Comparison of ENCODE assay signal across 31 cellular contexts in genomic region chr1:212745303-212745702, GRCh38. TPM values are rescaled to one million over a fixed set of nuclear protein-coding genes. Genes with fewer than 3 reads are reported as not detected.
"Had no signal": no experiment of that assay in that cellular context is flagged by ENCODE, and none has a peak within 500 bp of the region (broad histone marks: within the 10 kb centered on the region; RNA-seq: fewer than 3 reads in every experiment).

No MANE protein-coding gene starts in this region.

- ATAC-seq: activated CD8-positive, alpha-beta T cell treated with anti-CD3 and anti-CD28 coated beads for 36 hours; activated naive CD8-positive, alpha-beta T cell treated with anti-CD3 and anti-CD28 coated beads, Interleukin-2, amount 50 U/mL, for 24 hours; activated T-cell treated with anti-CD3 and anti-CD28 coated beads, Interleukin-2, amount 50 U/mL, for 4 hours; body of pancreas; esophagus mucosa; T-helper 17 cell had no signal

- H3K27ac ChIP-seq: adrenal gland, body of pancreas, colonic mucosa, WERI-Rb-1 had no signal

- H3K4me1 ChIP-seq: colonic mucosa had no signal

- H3K27me3 ChIP-seq: adrenal gland, body of pancreas, colonic mucosa had no signal

- DNase-seq: activated CD4-positive, alpha-beta T cell treated with anti-CD3 and anti-CD28 coated beads for 4 hours; activated CD4-positive, alpha-beta T cell treated with anti-CD3 and anti-CD28 coated beads, Interleukin-2, amount 50 U/mL, for 1 hour; activated CD4-positive, alpha-beta T cell treated with anti-CD3 and anti-CD28 coated beads, Interleukin-2, amount 50 U/mL, for 48 hours; activated CD4-positive, CD25-positive, alpha-beta regulatory T cell; activated CD4-positive, CD25-positive, alpha-beta regulatory T cell treated with anti-CD3 and anti-CD28 coated beads, Interleukin-2, amount 50 U/mL, for 72 hours; activated CD8-positive, alpha-beta memory T cell treated with anti-CD3 and anti-CD28 coated beads for 24 hours; activated CD8-positive, alpha-beta T cell treated with anti-CD3 and anti-CD28 coated beads for 36 hours; activated gamma-delta T cell; activated naive CD4-positive, alpha-beta T cell; activated naive CD4-positive, alpha-beta T cell treated with anti-CD3 and anti-CD28 coated beads, Interleukin-2, amount 50 U/mL, for 16 hours; activated naive CD8-positive, alpha-beta T cell treated with anti-CD3 and anti-CD28 coated beads for 36 hours; activated naive CD8-positive, alpha-beta T cell treated with anti-CD3 and anti-CD28 coated beads, Interleukin-2, amount 50 U/mL, for 24 hours; activated T-cell treated with anti-CD3 and anti-CD28 coated beads, Interleukin-2, amount 50 U/mL, for 4 hours; adrenal gland; amygdala; aorta; body of pancreas; caudate nucleus; cerebellar nuclear complex; colonic mucosa; effector CD8-positive, alpha-beta T cell; foreskin fibroblast; head of caudate nucleus; T-helper 1 cell; T-helper 17 cell; T1000; WERI-Rb-1 had no signal

- H3K36me3 ChIP-seq: adrenal gland, colonic mucosa had no signal

- H3K4me3 Mint-ChIP-seq: activated CD8-positive, alpha-beta T cell treated with anti-CD3 and anti-CD28 coated beads for 36 hours; activated naive CD8-positive, alpha-beta T cell treated with anti-CD3 and anti-CD28 coated beads for 36 hours; activated naive CD8-positive, alpha-beta T cell treated with anti-CD3 and anti-CD28 coated beads, Interleukin-2, amount 50 U/mL, for 24 hours; activated T-cell treated with anti-CD3 and anti-CD28 coated beads, Interleukin-2, amount 50 U/mL, for 4 hours; activated T-helper 1 cell treated with anti-CD3 and anti-CD28 coated beads, Interleukin-12 subunit alpha, Interleukin-12 subunit beta, Interleukin-2, Interleukin-4 antibody, amounts not matched to agents 30 ng/mL and 10 ng/mL and 1 ng/mL, durations not matched to agents 14 hours and 24 hours and 36 hours; T-helper 17 cell; T-helper 2 cell treated with Interferon-gamma antibody and Interleukin-4, amounts not matched to agents 5 μg/mL and 100 μg/mL, for 36 hours had no signal

- H3K9me3 ChIP-seq: adrenal gland, colonic mucosa had no signal

- H3K4me3 ChIP-seq: adrenal gland, body of pancreas, colonic mucosa had no signal

- H3K27ac Mint-ChIP-seq: activated CD8-positive, alpha-beta T cell treated with anti-CD3 and anti-CD28 coated beads for 36 hours; activated naive CD8-positive, alpha-beta T cell treated with anti-CD3 and anti-CD28 coated beads for 36 hours; activated naive CD8-positive, alpha-beta T cell treated with anti-CD3 and anti-CD28 coated beads, Interleukin-2, amount 50 U/mL, for 24 hours; activated T-helper 1 cell treated with anti-CD3 and anti-CD28 coated beads, Interleukin-12 subunit alpha, Interleukin-12 subunit beta, Interleukin-2, Interleukin-4 antibody, amounts not matched to agents 30 ng/mL and 10 ng/mL and 1 ng/mL, durations not matched to agents 14 hours and 24 hours and 36 hours; T-helper 17 cell; T-helper 2 cell treated with Interferon-gamma antibody and Interleukin-4, amounts not matched to agents 5 μg/mL and 100 μg/mL, for 36 hours had no signal

- H3K27me3 Mint-ChIP-seq: activated CD8-positive, alpha-beta T cell treated with anti-CD3 and anti-CD28 coated beads for 36 hours; activated naive CD8-positive, alpha-beta T cell treated with anti-CD3 and anti-CD28 coated beads for 36 hours; activated naive CD8-positive, alpha-beta T cell treated with anti-CD3 and anti-CD28 coated beads, Interleukin-2, amount 50 U/mL, for 24 hours; T-helper 17 cell had no signal

RNA-seq across cellular contexts. Expression of gene BATF3, which starts 45.7 kb away (rescaled TPM):
- total RNA-seq: epithelial cell of proximal tubule had no signal
